ENCODE assay signal across 1 cellular context in genomic region chr2:22382439-22383169, GRCh38.
TF ChIP-seq lines count a peak whose summit lies in the region.

No MANE protein-coding gene starts in this region.

TF ChIP-seq in WTC11, 78 proteins besides CTCF, POLR2A, EP300 and RAD21 (continued from another document):
- TF ChIP-seq GTF2I (CRISPR knock-in tag; conservative IDR thresholded peaks at IDR 0.05), result no peak
TF ChIP-seq in WTC11: peak in this region for 0.
